17 cellular contexts compared by ENCODE assay signal in the genomic region with DNA sequence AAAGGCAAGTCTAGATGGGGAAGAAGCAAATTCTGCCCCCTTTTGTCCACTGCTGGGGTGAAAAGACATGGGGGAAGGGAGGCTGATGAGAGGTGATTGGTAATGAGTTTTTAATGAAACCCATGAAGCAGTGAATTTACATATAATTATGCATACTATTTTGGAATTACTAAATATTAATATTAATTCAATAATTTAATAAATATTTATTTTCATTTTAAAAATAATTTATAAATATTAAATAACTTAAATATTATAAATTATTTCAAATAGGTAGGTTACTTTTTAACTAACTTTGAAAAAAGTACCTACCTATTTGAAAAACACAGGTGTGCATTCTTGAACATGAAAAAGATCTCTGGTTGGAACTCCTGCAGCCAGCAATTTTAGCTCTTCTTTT.
DNase-seq lines count a peak whose midpoint lies in the region; ATAC-seq, FAIRE-seq and TF ChIP-seq lines count a peak whose summit lies in the region.
"Had no signal": no experiment of that assay in that cellular context is flagged by ENCODE, and none has a peak within 500 bp of the region (broad histone marks: within the 10 kb centered on the region; RNA-seq: fewer than 3 reads in every experiment).

No MANE protein-coding gene starts in this region.

- CTCF ChIA-PET in WTC11 (lab: Charles Lee): interaction anchor here (0.6 to 1.0 kb wide), 3 partner anchors 22 to 887 kb away, joined by 3 to 6 read pairs (median 3); no protein-coding TSS in a partner anchor

- no peak for TF ChIP-seq CTCF in WTC11 (IDR thresholded peaks at IDR 0.05)
- no peak for TF ChIP-seq CTCF in GM13977 (IDR thresholded peaks at IDR 0.05; ENCODE audit: extremely low read depth, insufficient read depth, missing control alignments)

- POLR2A ChIA-PET in WTC11 (lab: Charles Lee): no interaction called here

- H3K4me1 Mint-ChIP-seq in WTC11: no peaks in the 10 kb centered on the region
- H3K4me1 Mint-ChIP-seq: B cell had no signal

- no peak for DNase-seq in WTC11 (ENCODE audit: low spot score)
- no peak for DNase-seq in frontal cortex (ENCODE audit: low spot score in 2 of 2)
- no peak for DNase-seq in NCI-H1092 (lab: John Stamatoyannopoulos, UW)
- no peak for DNase-seq in GM13977 (ENCODE audit: low spot score)
- DNase-seq: 8988T; CD8-positive, alpha-beta T cell; DMS 273 treated with DMSO at 0.1 percent for 48 hours; DMS53; DND-41; HCEC 1CT had no signal

- FAIRE-seq in G401.6 (lab: Jason Lieb, UNC): peak; percentile 91
- FAIRE-seq in frontal cortex (lab: Jason Lieb, UNC): peak; percentile 76
- FAIRE-seq: GM12891, GM18507, H1 had no signal

- H3K27ac Mint-ChIP-seq in WTC11: no peak overlapping the region
- H3K27ac Mint-ChIP-seq: B cell; CD8-positive, alpha-beta T cell had no signal

- H3K27me3 Mint-ChIP-seq in WTC11 (ENCODE audit: low read depth): no peaks in the 10 kb centered on the region
- H3K27me3 Mint-ChIP-seq: B cell had no signal

- H3K36me3 Mint-ChIP-seq in WTC11: no peaks in the 10 kb centered on the region
- H3K36me3 Mint-ChIP-seq: CD8-positive, alpha-beta T cell had no signal

- peaks cover 4% of the 10 kb centered on the region for H3K9me3 Mint-ChIP-seq in WTC11
- H3K9me3 Mint-ChIP-seq: CD8-positive, alpha-beta T cell had no signal

- in situ Hi-C loops in GM13977 (cut with MboI; ENCODE audit: low pct_unique_long_range_greater_than_20kb, low sequenced_read_pairs, unreplicated experiment): no loop called here

- H3K4me3 Mint-ChIP-seq in WTC11: no peak overlapping the region
- H3K4me3 Mint-ChIP-seq: B cell; CD8-positive, alpha-beta T cell had no signal

- ATAC-seq in WTC11 (no peak), HG02981 (IDR thresholded peaks at IDR 0.05; ENCODE audit: unreplicated experiment) (no peak), GM21360 (IDR thresholded peaks at IDR 0.05; ENCODE audit: unreplicated experiment) (no peak)
- ATAC-seq: CD8-positive, alpha-beta T cell had no signal

TF ChIP-seq in WTC11, 78 proteins besides CTCF, POLR2A, EP300 and RAD21:
- TF ChIP-seq NR2C2 (CRISPR knock-in tag; IDR thresholded peaks at IDR 0.05) (no peak), HMGA2 (CRISPR knock-in tag; IDR thresholded peaks at IDR 0.05) (peak; percentile 96)
